Comparison of ENCODE assay signal across 13 cellular contexts in the genomic region with DNA sequence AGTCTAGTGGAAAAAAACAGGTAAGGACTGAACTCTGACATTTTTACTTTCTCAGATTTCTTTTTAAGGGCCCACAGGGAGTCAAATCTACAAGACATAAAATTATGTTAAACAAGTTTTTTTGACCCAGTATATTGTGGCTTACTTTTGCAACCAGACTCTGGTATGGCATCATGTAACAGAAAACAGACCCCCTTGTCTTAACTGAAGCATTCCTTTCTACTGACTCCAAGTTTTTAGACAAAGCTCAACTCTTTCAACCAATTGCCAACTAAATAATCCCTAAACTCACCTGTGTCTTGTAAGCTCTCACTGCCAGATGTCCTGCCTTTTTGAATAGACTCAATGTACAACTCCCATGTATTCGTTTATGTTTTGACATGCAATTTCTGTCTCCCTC.
DNase-seq lines count a peak whose midpoint lies in the region; TF ChIP-seq lines count a peak whose summit lies in the region.
"Had no signal": no experiment of that assay in that cellular context is flagged by ENCODE, and none has a peak within 500 bp of the region (broad histone marks: within the 10 kb centered on the region; RNA-seq: fewer than 3 reads in every experiment).

No MANE protein-coding gene starts in this region.

- H3K4me3 ChIP-seq in mammary epithelial cell (replicated peaks in 1 of 3; ENCODE audit: insufficient read depth in 1 of 3, low read depth in 2 of 3, low read length in 3 of 3) = no peak overlapping the region
- H3K4me3 ChIP-seq in breast epithelium = no peak overlapping the region
- no peak overlapping the region for H3K4me3 ChIP-seq in cardiac fibroblast (replicated peaks in 1 of 2; ENCODE audit: low read depth in 2 of 2, low read length in 2 of 2)
- H3K4me3 ChIP-seq: BLaER1 treated with 17β-estradiol and CSF1 and Interleukin-3, amounts not matched to agents 10 nM and 100 nM; PC-9 had no signal

- CTCF ChIA-PET in mammary epithelial cell (lab: Charles Lee; ENCODE audit: low non-redundant PET) = interaction anchor here (0.6 to 0.8 kb wide), 3 partner anchors 21 to 179 kb away, joined by 4 to 8 read pairs (median 5); no protein-coding TSS in a partner anchor

- in situ Hi-C loops in mammary epithelial cell (cut with MboI; ENCODE audit: low sequenced_read_pairs in 2 of 2) = loop anchor here (5.0 to 25.0 kb wide), 3 partner anchors 111 to 711 kb away; no protein-coding TSS in a partner anchor

- H3K27me3 ChIP-seq in mammary epithelial cell (ENCODE audit: insufficient read depth, low read length) (no peaks in the 10 kb centered on the region), breast epithelium (no peaks in the 10 kb centered on the region)
- H3K27me3 ChIP-seq: BLaER1 treated with 17β-estradiol and CSF1 and Interleukin-3, amounts not matched to agents 10 nM and 100 nM had no signal

- H3K27ac ChIP-seq in mammary epithelial cell (ENCODE audit: insufficient read depth, low read depth, low read length) (no peak overlapping the region), breast epithelium (no peak overlapping the region)
- H3K27ac ChIP-seq: 22Rv1; BLaER1 treated with 17β-estradiol and CSF1 and Interleukin-3, amounts not matched to agents 10 nM and 100 nM; PC-9 had no signal

- H3K9ac ChIP-seq in mammary epithelial cell (ENCODE audit: insufficient read depth, low read length) = no peak overlapping the region

- H3K36me3 ChIP-seq in mammary epithelial cell (ENCODE audit: insufficient read depth, low read length) (no peaks in the 10 kb centered on the region), breast epithelium (no peaks in the 10 kb centered on the region)
- H3K36me3 ChIP-seq: BLaER1 treated with 17β-estradiol and CSF1 and Interleukin-3, amounts not matched to agents 10 nM and 100 nM had no signal

- intact Hi-C loops in mammary epithelial cell (cut with micrococcal nuclease) (no loop called here), breast epithelium (cut with DNase I; ENCODE audit: low total_unique reads) (no loop called here)

- WGBS in mammary epithelial cell (ENCODE audit: low coverage, missing lambda C conversion rate) = 0% methylated on average over 1 of the region's 1 CpG

- TF ChIP-seq POLR2A in breast epithelium (IDR thresholded peaks at IDR 0.05) = no peak

- dilution Hi-C loops in mammary epithelial cell (cut with HindIII; ENCODE audit: low sequenced_read_pairs) = loop anchor here (25.0 kb wide), 1 partner anchor 261 kb away; no protein-coding TSS in a partner anchor

- H3K9me3 ChIP-seq in mammary epithelial cell (replicated peaks; ENCODE audit: insufficient read depth, low read length) = no peaks in the 10 kb centered on the region
- no peaks in the 10 kb centered on the region for H3K9me3 ChIP-seq in breast epithelium

- H3K4me1 ChIP-seq in mammary epithelial cell (ENCODE audit: insufficient read depth, low read length) (peaks cover 32% of the 10 kb centered on the region), breast epithelium (no peaks in the 10 kb centered on the region)

- TF ChIP-seq CTCF in mammary epithelial cell (conservative IDR thresholded peaks at IDR 0.05 in 1 of 2, IDR thresholded peaks at IDR 0.05 in 1 of 2; ENCODE audit: extremely low read depth in 1 of 2, insufficient read depth in 1 of 2, low read depth in 1 of 2, low read length in 2 of 2) (no peak), breast epithelium (IDR thresholded peaks at IDR 0.05) (no peak), cardiac fibroblast (IDR thresholded peaks at IDR 0.05; ENCODE audit: low read depth, low read length) (no peak)

- no peaks in the 10 kb centered on the region for H4K20me1 ChIP-seq in mammary epithelial cell (ENCODE audit: insufficient read depth, low read length)
- H4K20me1 ChIP-seq: BLaER1 treated with 17β-estradiol and CSF1 and Interleukin-3, amounts not matched to agents 10 nM and 100 nM had no signal

- no peaks in the 10 kb centered on the region for H3K79me2 ChIP-seq in mammary epithelial cell (ENCODE audit: insufficient read depth, low read length)

- no TSS peak for BruUV-seq in mammary epithelial cell (replicated peaks; lab: Mats Ljungman, UMichigan)

- DNase-seq in mammary epithelial cell (no peak), breast epithelium (ENCODE audit: low spot score in 2 of 2) (no peak), cardiac fibroblast (ENCODE audit: low read depth in 2 of 2) (peak; percentile 20 to 34), islet precursor cell (peak; percentile 65), SHP77 (lab: John Stamatoyannopoulos, UW) (no peak), DMS 273 (lab: John Stamatoyannopoulos, UW; ENCODE audit: unreplicated experiment) (no peak), NCI-H2081 (lab: John Stamatoyannopoulos, UW) (no peak), glomerular visceral epithelial cell (ENCODE audit: extremely low spot score) (no peak)
- DNase-seq: H9, NCI-H1436 treated with DMSO at 0.1 percent for 48 hours, PC-9 had no signal

- H2AFZ ChIP-seq in mammary epithelial cell (ENCODE audit: low read depth, low read length) = peak overlapping the region; percentile 58
- H2AFZ ChIP-seq: PC-9 had no signal

- H3K4me2 ChIP-seq in mammary epithelial cell (ENCODE audit: insufficient read depth, low read depth, low read length) = no peak overlapping the region
- H3K4me2 ChIP-seq: BLaER1 treated with 17β-estradiol and CSF1 and Interleukin-3, amounts not matched to agents 10 nM and 100 nM; PC-9 had no signal

Comparison
In these comparisons a context has a peak if more than half of its experiments do, and no peak if none do; other contexts are left out.
1. DNase-seq: peak in cardiac fibroblast (2 of 2) and islet precursor cell (single experiment); none in mammary epithelial cell (single experiment), breast epithelium (0 of 2), SHP77 (0 of 2), DMS 273 (single experiment), NCI-H2081 (0 of 2) and glomerular visceral epithelial cell (single experiment).